Comparison of ENCODE assay signal across 8 cellular contexts in genomic region chr11:47766363-47767227, GRCh38. TPM values are rescaled to one million over a fixed set of nuclear protein-coding genes. Genes with fewer than 3 reads are reported as not detected.
DNase-seq lines count a peak whose midpoint lies in the region; ATAC-seq, FAIRE-seq and TF ChIP-seq lines count a peak whose summit lies in the region.

No MANE protein-coding gene starts in this region.

- H3K4me1 Mint-ChIP-seq in WTC11 = peaks cover 14% of the 10 kb centered on the region

- H3K36me3 ChIP-seq in bronchial epithelial cell (ENCODE audit: control insufficient read depth, insufficient read depth, low read length) = peaks cover 9% of the 10 kb centered on the region

- POLR2A ChIA-PET in WTC11 (lab: Charles Lee) = interaction anchor here (0.6 kb wide), 2 partner anchors 214 to 361 kb away, joined by 3 read pairs; partner anchors contain the start of gene PTPRJ

- H3K27me3 Mint-ChIP-seq in WTC11 (ENCODE audit: low read depth) = no peaks in the 10 kb centered on the region

- H3K27ac Mint-ChIP-seq in WTC11 = peak overlapping the region; percentile 94

- no peak for FAIRE-seq in bronchial epithelial cell (lab: Jason Lieb, UNC)

- H3K4me3 ChIP-seq in GM12865 (ENCODE audit: low read depth, low read length) (peak overlapping the region; percentile 75), bronchial epithelial cell (ENCODE audit: low read depth, low read length) (peak overlapping the region; percentile 78)

- peak overlapping the region; percentile 99 for H3K4me3 Mint-ChIP-seq in WTC11

- no peaks in the 10 kb centered on the region for H3K9me3 Mint-ChIP-seq in WTC11

- H3K36me3 Mint-ChIP-seq in WTC11 = peaks cover 32% of the 10 kb centered on the region

- TF ChIP-seq CTCF in GM12865 (IDR thresholded peaks at IDR 0.05; ENCODE audit: insufficient read depth, low read depth, low read length, missing control alignments) (no peak), WTC11 (IDR thresholded peaks at IDR 0.05) (no peak), bronchial epithelial cell (IDR thresholded peaks at IDR 0.05; ENCODE audit: insufficient read depth, low read length, severe bottlenecking) (no peak)

- no peak for ATAC-seq in WTC11

- no peaks in the 10 kb centered on the region for H3K27me3 ChIP-seq in bronchial epithelial cell (ENCODE audit: control insufficient read depth, insufficient read depth, low read length)

- CTCF ChIA-PET in WTC11 (lab: Charles Lee) = no interaction called here

- DNase-seq in GM12865 (ENCODE audit: low read depth) (peak; percentile 82), H4 (ENCODE audit: low spot score) (peak; percentile 34), LoVo (ENCODE audit: low spot score) (peak; percentile 30), WTC11 (ENCODE audit: low spot score) (peak; percentile 24), bronchial epithelial cell (ENCODE audit: low read depth) (peak; percentile 57), islet precursor cell (peak; percentile 63), COLO829 (ENCODE audit: low spot score) (no peak)
- peak; percentile 74 for DNase-seq in stimulated activated CD4-positive, alpha-beta T cell treated with anti-CD3 and anti-CD28 coated beads, Interleukin-12 subunit alpha, Interleukin-12 subunit beta, amount 100 ng/mL, for 4 hours

TF ChIP-seq in WTC11, 78 proteins besides CTCF, POLR2A, EP300 and RAD21 (continues in another document):
- TF ChIP-seq ELF4 (CRISPR knock-in tag; IDR thresholded peaks at IDR 0.05; ENCODE audit: low read depth) = peak; percentile 82; the same call in 1 of the 2 replicates
- no peak for TF ChIP-seq AR (CRISPR knock-in tag; IDR thresholded peaks at IDR 0.05)
- TF ChIP-seq CDX4 (CRISPR knock-in tag; IDR thresholded peaks at IDR 0.05; ENCODE audit: borderline replicate concordance) = no peak
- TF ChIP-seq SOX15 (CRISPR knock-in tag; IDR thresholded peaks at IDR 0.05) = no peak
- no peak for TF ChIP-seq NFYB (CRISPR knock-in tag; conservative IDR thresholded peaks at IDR 0.05; ENCODE audit: low read depth)
- 0 out of 2 replicates have a peak, but pooled peaks have one; percentile 34 for TF ChIP-seq ARID4B (CRISPR knock-in tag; IDR thresholded peaks at IDR 0.05; ENCODE audit: borderline replicate concordance)
- peak; percentile 71; the same call in 1 of the 2 replicates for TF ChIP-seq SMAD3 (CRISPR knock-in tag; IDR thresholded peaks at IDR 0.05; ENCODE audit: borderline replicate concordance)
- TF ChIP-seq NR1H2 (CRISPR knock-in tag; IDR thresholded peaks at IDR 0.05) = no peak
- peak; percentile 88 for TF ChIP-seq E2F4 (CRISPR knock-in tag; IDR thresholded peaks at IDR 0.05; ENCODE audit: borderline replicate concordance, low read depth)
- TF ChIP-seq FOXP1 (CRISPR knock-in tag; IDR thresholded peaks at IDR 0.05; ENCODE audit: borderline replicate concordance) = peak; percentile 96
- TF ChIP-seq JUN (CRISPR knock-in tag; IDR thresholded peaks at IDR 0.05) = peak; percentile 91; the same call in 1 of the 2 replicates
- TF ChIP-seq IRF2 (CRISPR knock-in tag; IDR thresholded peaks at IDR 0.05; ENCODE audit: borderline replicate concordance, low read depth) = no peak
- TF ChIP-seq MYBL2 (CRISPR knock-in tag; IDR thresholded peaks at IDR 0.05) = no peak
- no peak for TF ChIP-seq ATF3 (CRISPR knock-in tag; conservative IDR thresholded peaks at IDR 0.05)
- TF ChIP-seq ESRRA (CRISPR knock-in tag; IDR thresholded peaks at IDR 0.05; ENCODE audit: borderline replicate concordance) = no peak
- TF ChIP-seq RORB (CRISPR knock-in tag; IDR thresholded peaks at IDR 0.05) = no peak
- 0 out of 2 replicates have a peak, but pooled peaks have one; percentile 68 for TF ChIP-seq ZBTB43 (CRISPR knock-in tag; IDR thresholded peaks at IDR 0.05)
- peak; percentile 70; the same call in 1 of the 2 replicates for TF ChIP-seq TP53 (CRISPR knock-in tag; IDR thresholded peaks at IDR 0.05)

RNA-seq across cellular contexts. Expression of gene FNBP4, which starts 0.5 kb away (rescaled TPM):
- 13.1 and 17.6 TPM in 2 replicates for total RNA-seq in H4 (2014; rRNA removed; shearing (Covaris generic))
- 83.0 to 106 TPM (median 91.9 TPM) in 3 replicates for total RNA-seq in WTC11 (2021)
- 65.3 and 67.2 TPM in 2 replicates for total RNA-seq in bronchial epithelial cell

RNA-seq across cellular contexts. Expression of gene AGBL2, which starts 51.4 kb away (rescaled TPM):
- total RNA-seq in H4 (2014; rRNA removed; shearing (Covaris generic)) = 0.12 TPM in 2 replicates
- total RNA-seq in WTC11 (2021) = 3.7 to 4.2 TPM (median 4.1 TPM) in 3 replicates
- 0.38 and 1.1 TPM in 2 replicates for total RNA-seq in bronchial epithelial cell
